Comparison of ENCODE assay signal across 8 cellular contexts in the genomic region with DNA sequence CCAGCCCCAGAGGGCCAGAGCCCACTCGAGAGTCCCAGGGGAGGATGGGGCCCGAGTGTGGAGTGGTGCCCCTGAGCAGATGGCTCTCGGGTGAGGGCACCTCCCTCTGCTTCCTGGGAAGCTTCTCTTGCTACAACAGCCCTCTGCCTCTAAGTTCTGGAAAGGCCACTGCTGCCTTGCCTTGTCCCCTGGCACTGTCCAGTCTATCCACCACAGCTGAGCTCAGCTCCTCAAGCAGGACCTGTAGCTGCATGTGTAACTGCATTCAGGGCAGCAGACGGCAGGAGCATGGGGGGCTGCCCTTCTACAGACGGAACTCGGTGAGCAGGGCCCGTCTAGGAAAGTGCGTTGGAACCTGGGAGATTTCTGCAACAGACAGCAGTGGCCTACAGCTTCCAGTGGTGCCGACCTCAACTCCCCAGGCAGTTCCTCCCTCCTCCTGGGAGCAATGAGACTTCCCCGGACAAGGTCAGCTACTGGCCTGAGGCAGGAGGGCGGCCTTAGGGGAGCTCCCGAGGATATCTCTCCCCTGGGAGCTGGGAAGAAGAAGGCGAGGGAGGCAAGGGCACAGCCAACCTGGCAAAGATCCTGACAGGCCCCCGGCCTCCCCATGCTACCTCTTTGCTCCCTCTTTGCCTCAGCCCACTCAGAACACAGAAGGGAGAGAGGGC.
DNase-seq lines count a peak whose midpoint lies in the region; ATAC-seq and TF ChIP-seq lines count a peak whose summit lies in the region.
"Had no signal": no experiment of that assay in that cellular context is flagged by ENCODE, and none has a peak within 500 bp of the region (broad histone marks: within the 10 kb centered on the region; RNA-seq: fewer than 3 reads in every experiment).

No MANE protein-coding gene starts in this region.

- H3K27ac Mint-ChIP-seq in endodermal cell = peak overlapping the region; percentile 92

- H3K4me1 Mint-ChIP-seq in endodermal cell = peaks cover 8% of the 10 kb centered on the region

- H3K9me3 Mint-ChIP-seq in endodermal cell = no peaks in the 10 kb centered on the region

- in situ Hi-C loops in G401 (cut with HindIII; ENCODE audit: low sequenced_read_pairs) = no loop called here

- H3K14ac ChIP-seq in trophoblast cell (ENCODE audit: low read length) = no peak overlapping the region

- H3K36me3 Mint-ChIP-seq in endodermal cell (ENCODE audit: low read depth) = peaks cover 64% of the 10 kb centered on the region

- peak overlapping the region; percentile 39 for H4K12ac ChIP-seq in trophoblast cell (ENCODE audit: low read depth, low read length)

- 0 out of 2 replicates have a peak, but pooled peaks cover 4% of the 10 kb centered on the region for H3F3A ChIP-seq in MM.1S (ENCODE audit: insufficient read depth, low read length)

- no peaks in the 10 kb centered on the region for H3K27me3 Mint-ChIP-seq in endodermal cell (ENCODE audit: insufficient read depth)

- no peaks in the 10 kb centered on the region for H4K20me1 ChIP-seq in MM.1S (ENCODE audit: insufficient read depth, low read length)

- no peak overlapping the region for H3K4me3 Mint-ChIP-seq in endodermal cell

- no peak overlapping the region for H2AK5ac ChIP-seq in trophoblast cell (ENCODE audit: low read length)

- no peaks in the 10 kb centered on the region for H3K9me3 ChIP-seq in MM.1S (replicated peaks; ENCODE audit: insufficient read depth, low read length)
- no peaks in the 10 kb centered on the region for H3K9me3 ChIP-seq in endodermal cell (ENCODE audit: control insufficient read depth, low read length)
- peaks cover 1% of the 10 kb centered on the region for H3K9me3 ChIP-seq in trophoblast cell (ENCODE audit: insufficient read depth, low read depth, low read length)
- H3K9me3 ChIP-seq in colonic mucosa = no peaks in the 10 kb centered on the region

- no peaks in the 10 kb centered on the region for H3K79me2 ChIP-seq in MM.1S (ENCODE audit: low read length)
- H3K79me2 ChIP-seq in trophoblast cell (ENCODE audit: control insufficient read depth, insufficient read depth, low read length, poor library complexity) = peaks cover 1% of the 10 kb centered on the region

- no peak overlapping the region for H3K4ac ChIP-seq in trophoblast cell (ENCODE audit: low read depth, low read length)

- H3K23ac ChIP-seq in trophoblast cell (ENCODE audit: low read length) = no peak overlapping the region

- no peak for ATAC-seq in GM18520 (IDR thresholded peaks at IDR 0.05; ENCODE audit: unreplicated experiment)

- TF ChIP-seq CTCF in MM.1S (IDR thresholded peaks at IDR 0.05; ENCODE audit: low read length) (no peak), endodermal cell (conservative IDR thresholded peaks at IDR 0.05) (no peak), colonic mucosa (IDR thresholded peaks at IDR 0.05) (no peak)

- H3K36me3 ChIP-seq in MM.1S (replicated peaks; ENCODE audit: insufficient read depth, low read length) = no peaks in the 10 kb centered on the region
- H3K36me3 ChIP-seq in endodermal cell (ENCODE audit: control insufficient read depth, insufficient read depth, low read length) = peaks cover 58% of the 10 kb centered on the region
- peaks cover 66 to 71% of the 10 kb centered on the region in 2 experiments for H3K36me3 ChIP-seq in trophoblast cell (ENCODE audit: control insufficient read depth in 1 of 2, insufficient read depth in 2 of 2, low read length in 2 of 2)
- H3K36me3 ChIP-seq in colonic mucosa = peaks cover 3% of the 10 kb centered on the region

- peaks cover 10% of the 10 kb centered on the region for H3K4me1 ChIP-seq in MM.1S (ENCODE audit: low read length)
- peaks cover 4% of the 10 kb centered on the region for H3K4me1 ChIP-seq in endodermal cell (ENCODE audit: control insufficient read depth, insufficient read depth, low read length)
- peaks cover 6 to 12% of the 10 kb centered on the region in 2 experiments for H3K4me1 ChIP-seq in trophoblast cell (ENCODE audit: control insufficient read depth in 1 of 2, insufficient read depth in 2 of 2, low read length in 2 of 2)
- H3K4me1 ChIP-seq in colonic mucosa = no peaks in the 10 kb centered on the region

- 87 to 92% methylated on average over 5 to 14 of the region's 14 CpGs for WGBS in endodermal cell (ENCODE audit: insufficient coverage in 1 of 2, insufficient read length in 1 of 2), 2 experiments
- no CpG with 5 or more reads among the region's 14 CpGs for WGBS in trophoblast cell (ENCODE audit: extremely low coverage, insufficient coverage, insufficient read length)

- H3K27ac ChIP-seq in MM.1S (ENCODE audit: low read length) (peak overlapping the region; percentile 83; the same call in 1 of the 2 replicates), endodermal cell (ENCODE audit: low read depth, low read length) (peak overlapping the region; percentile 75), trophoblast cell (ENCODE audit: low read depth, low read length) (no peak overlapping the region), colonic mucosa (no peak overlapping the region)

- no peak overlapping the region for H3K18ac ChIP-seq in trophoblast cell (ENCODE audit: low read length)

- H3K27me3 ChIP-seq in MM.1S (replicated peaks; ENCODE audit: insufficient read depth, low read length) (no peaks in the 10 kb centered on the region), endodermal cell (ENCODE audit: control insufficient read depth, insufficient read depth, low read length, poor library complexity, severe bottlenecking) (no peaks in the 10 kb centered on the region), trophoblast cell (ENCODE audit: insufficient read depth, low read length) (no peaks in the 10 kb centered on the region), colonic mucosa (no peaks in the 10 kb centered on the region)

- no peak overlapping the region for H2BK120ac ChIP-seq in trophoblast cell (ENCODE audit: insufficient read depth, low read length, poor library complexity)

- peak overlapping the region; percentile 22 for H4K8ac ChIP-seq in trophoblast cell (ENCODE audit: low read depth, low read length)

- H3K4me2 ChIP-seq in MM.1S (ENCODE audit: low read depth, low read length) (no peak overlapping the region), trophoblast cell (ENCODE audit: low read length) (no peak overlapping the region)

- no peak overlapping the region for H2AFZ ChIP-seq in MM.1S (ENCODE audit: low read length)
- H2AFZ ChIP-seq in trophoblast cell (ENCODE audit: insufficient read depth, low read length, poor library complexity) = peak overlapping the region; percentile 18

- H3K9ac ChIP-seq in MM.1S (ENCODE audit: low read length) (no peak overlapping the region), endodermal cell (ENCODE audit: extremely low read depth, low read length, poor library complexity, severe bottlenecking) (no peak overlapping the region), trophoblast cell (ENCODE audit: low read length) (no peak overlapping the region), colonic mucosa (ENCODE audit: low read depth in 2 of 2, low read length in 2 of 2) (peak overlapping the region in 1 of 2 donors; percentile 12)

- H3K79me1 ChIP-seq in trophoblast cell (ENCODE audit: low read length) = no peaks in the 10 kb centered on the region

- intact Hi-C loops in colonic mucosa (cut with DNase I) = no loop called here

- H3K4me3 ChIP-seq in MM.1S (ENCODE audit: low read length) = no peak overlapping the region
- H3K4me3 ChIP-seq in endodermal cell (ENCODE audit: low read length) = no peak overlapping the region
- no peak overlapping the region for H3K4me3 ChIP-seq in trophoblast cell (ENCODE audit: low read depth, low read length)
- H3K4me3 ChIP-seq in colonic mucosa = no peak overlapping the region

- peak; percentile 21 for DNase-seq in G401 (ENCODE audit: low spot score)
- DNase-seq in MM.1S = no peak
- peak; percentile 58 for DNase-seq in endodermal cell
- no peak for DNase-seq in trophoblast cell
- no peak for DNase-seq in dermis blood vessel endothelial cell
- no peak for DNase-seq in colonic mucosa
- DNase-seq: DMS153 had no signal

- H2BK5ac ChIP-seq in trophoblast cell (ENCODE audit: low read depth, low read length, poor library complexity) = no peak overlapping the region

- no peaks in the 10 kb centered on the region for H3K9me2 ChIP-seq in MM.1S (replicated peaks; ENCODE audit: insufficient read depth, low read length)

- no peak overlapping the region for H2BK12ac ChIP-seq in trophoblast cell (ENCODE audit: low read length)

- H4K91ac ChIP-seq in trophoblast cell (ENCODE audit: low read depth, low read length) = no peak overlapping the region

Comparison
In these comparisons a context has a peak if more than half of its experiments do, and no peak if none do; other contexts are left out.
1. DNase-seq: peak in G401 (single experiment) and endodermal cell (single experiment); none in MM.1S (single experiment), trophoblast cell (0 of 2), dermis blood vessel endothelial cell (single experiment) and colonic mucosa (single experiment).
2. H3K27ac ChIP-seq: peak in MM.1S (single experiment) and endodermal cell (single experiment); none in trophoblast cell (single experiment) and colonic mucosa (single experiment).